In genomic region chr19:17348700-17349099, GRCh38 we compare ENCODE assay signal across 8 cellular contexts. TPM values are rescaled to one million over a fixed set of nuclear protein-coding genes. Genes with fewer than 3 reads are reported as not detected.
DNase-seq lines count a peak whose midpoint lies in the region; ATAC-seq and TF ChIP-seq lines count a peak whose summit lies in the region.

No MANE protein-coding gene starts in this region.

- no peak overlapping the region for H3K9ac ChIP-seq in parathyroid adenoma

- H3K27me3 ChIP-seq in DOHH2 (ENCODE audit: control insufficient read depth, low read length) (0 out of 2 replicates have a peak, but pooled peaks cover 3% of the 10 kb centered on the region), parathyroid adenoma (ENCODE audit: control insufficient read depth, insufficient read depth, low read length) (no peaks in the 10 kb centered on the region)

- H3K4me2 ChIP-seq in DOHH2 (ENCODE audit: low read length) (peak overlapping the region; percentile 53), parathyroid adenoma (ENCODE audit: low read length) (peak overlapping the region; percentile 22)

- DNase-seq in RPMI7951 (ENCODE audit: low read depth) (peak; percentile 98), fibroblast of villous mesenchyme (ENCODE audit: low read depth) (no peak), GDM1 (lab: John Stamatoyannopoulos, UW) (no peak)
- DNase-seq in activated CD8-positive, alpha-beta memory T cell treated with anti-CD3 and anti-CD28 coated beads, Interleukin-2, amount 50 U/mL, for 4 hours, result no peak

- H3K9me3 ChIP-seq in DOHH2 (ENCODE audit: control insufficient read depth, insufficient read depth, low read length), result no peaks in the 10 kb centered on the region
- H3K9me3 ChIP-seq in parathyroid adenoma (ENCODE audit: control insufficient read depth, low read length), result no peaks in the 10 kb centered on the region

- H2AFZ ChIP-seq in parathyroid adenoma, result peak overlapping the region; percentile 11

- no peaks in the 10 kb centered on the region for H4K20me1 ChIP-seq in DOHH2 (ENCODE audit: control insufficient read depth, insufficient read depth, low read depth, low read length)

- H3K4me1 ChIP-seq in DOHH2 (ENCODE audit: control insufficient read depth, low read length), result peaks cover 61% of the 10 kb centered on the region
- no peaks in the 10 kb centered on the region for H3K4me1 ChIP-seq in parathyroid adenoma

- no peaks in the 10 kb centered on the region for H3K9me2 ChIP-seq in DOHH2 (replicated peaks; ENCODE audit: control insufficient read depth, low read length)

- peak overlapping the region; percentile 22 for H3K4me3 ChIP-seq in DOHH2 (ENCODE audit: low read length)
- peak overlapping the region; percentile 29 for H3K4me3 ChIP-seq in fibroblast of villous mesenchyme (ENCODE audit: low read depth, low read length)
- H3K4me3 ChIP-seq in parathyroid adenoma (ENCODE audit: low read depth, low read length), result no peak overlapping the region

- H3K36me3 ChIP-seq in DOHH2 (ENCODE audit: control insufficient read depth, low read length), result peaks cover 5% of the 10 kb centered on the region; the same call in 1 of the 2 replicates
- no peaks in the 10 kb centered on the region for H3K36me3 ChIP-seq in parathyroid adenoma (ENCODE audit: control insufficient read depth, insufficient read depth, low read length)

- H3K27ac ChIP-seq in DOHH2 (ENCODE audit: low read depth, low read length), result no peak overlapping the region
- H3K27ac ChIP-seq in parathyroid adenoma, result peak overlapping the region; percentile 63

- no peak for ATAC-seq in GM19467 (IDR thresholded peaks at IDR 0.05; ENCODE audit: unreplicated experiment)
- no peak for ATAC-seq in HG03045 (IDR thresholded peaks at IDR 0.05; ENCODE audit: unreplicated experiment)

- no peak for TF ChIP-seq CTCF in DOHH2 (IDR thresholded peaks at IDR 0.05; ENCODE audit: low read depth, low read length, poor library complexity, severe bottlenecking)
- no peak for TF ChIP-seq CTCF in fibroblast of villous mesenchyme (IDR thresholded peaks at IDR 0.05; ENCODE audit: insufficient read depth, low read depth, low read length)
- TF ChIP-seq CTCF in parathyroid adenoma (IDR thresholded peaks at IDR 0.05), result no peak

- peaks cover 11% of the 10 kb centered on the region for H3F3A ChIP-seq in DOHH2 (ENCODE audit: control insufficient read depth, insufficient read depth)

- H3K79me2 ChIP-seq in DOHH2 (ENCODE audit: control insufficient read depth, low read length), result no peaks in the 10 kb centered on the region
- no peaks in the 10 kb centered on the region for H3K79me2 ChIP-seq in parathyroid adenoma

RNA-seq across cellular contexts. Expression of gene GTPBP3, which starts 11.3 kb away (rescaled TPM):
- total RNA-seq in RPMI7951 (2014; rRNA removed; shearing (Covaris generic)), result 15.4 and 17.7 TPM in 2 replicates
- 14.2 and 16.1 TPM in 2 replicates for total RNA-seq in fibroblast of villous mesenchyme

RNA-seq across cellular contexts. Expression of gene ANO8, which starts 14.0 kb away (rescaled TPM):
- total RNA-seq in RPMI7951 (2014; rRNA removed; shearing (Covaris generic)), result 2.9 and 3.7 TPM in 2 replicates
- total RNA-seq in fibroblast of villous mesenchyme, result 3.5 and 3.9 TPM in 2 replicates

RNA-seq across cellular contexts. Expression of gene PLVAP, which starts 28.4 kb away (rescaled TPM):
- total RNA-seq in RPMI7951 (2014; rRNA removed; shearing (Covaris generic)), result not detected in 2 replicates
- total RNA-seq in fibroblast of villous mesenchyme, result not detected in 2 replicates

RNA-seq across cellular contexts. Expression of gene DDA1, which starts 39.3 kb away (rescaled TPM):
- total RNA-seq in RPMI7951 (2014; rRNA removed; shearing (Covaris generic)), result 20.2 and 25.9 TPM in 2 replicates
- 14.8 and 16.8 TPM in 2 replicates for total RNA-seq in fibroblast of villous mesenchyme

RNA-seq across cellular contexts. Expression of gene MRPL34, which starts 43.0 kb away (rescaled TPM):
- total RNA-seq in RPMI7951 (2014; rRNA removed; shearing (Covaris generic)), result 77.3 and 79.5 TPM in 2 replicates
- 29.8 and 32.2 TPM in 2 replicates for total RNA-seq in fibroblast of villous mesenchyme
